ENCODE assay signal across 15 cellular contexts in the genomic region with DNA sequence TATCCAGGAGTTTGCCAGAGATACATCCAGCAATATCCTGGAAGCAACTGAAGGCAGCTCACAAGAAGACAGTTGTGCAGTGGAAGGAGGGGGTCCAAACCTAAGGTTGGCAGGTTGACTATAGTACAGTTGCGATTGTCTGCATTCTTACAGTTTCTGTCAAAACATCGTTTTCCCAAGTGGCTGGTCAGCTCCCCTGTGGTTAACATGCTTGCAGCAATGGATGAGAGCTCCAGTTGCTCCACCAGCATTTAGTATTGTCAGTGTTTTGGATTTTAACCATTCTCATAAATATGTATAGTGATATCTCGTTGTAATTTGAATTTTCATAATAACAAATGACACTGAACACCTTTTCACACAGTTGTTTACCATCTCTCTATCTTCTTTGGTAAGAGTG.
A peak's percentile ranks its signal among the peaks of the same experiment; 100 is the strongest.
DNase-seq lines count a peak whose midpoint lies in the region; ATAC-seq and TF ChIP-seq lines count a peak whose summit lies in the region.
"Had no signal": no experiment of that assay in that cellular context is flagged by ENCODE, and none has a peak within 500 bp of the region (broad histone marks: within the 10 kb centered on the region; RNA-seq: fewer than 3 reads in every experiment).

No MANE protein-coding gene starts in this region.

- H3K27ac ChIP-seq in MM.1S (ENCODE audit: low read length): peak overlapping the region; percentile 98; the same call in 1 of the 2 replicates
- H3K27ac ChIP-seq: 22Rv1, SJSA1 had no signal

- DNase-seq in T-helper 1 cell: no peak
- DNase-seq in MM.1S: no peak
- DNase-seq in central memory CD8-positive, alpha-beta T cell (ENCODE audit: low spot score in 2 of 2): no peak
- DNase-seq in stimulated activated effector memory CD8-positive, alpha-beta T cell treated with anti-CD3 and anti-CD28 coated beads, Interleukin-12 subunit alpha, Interleukin-12 subunit beta, amount 100 ng/mL, for 72 hours (ENCODE audit: low spot score in 2 of 2): no peak
- DNase-seq in hippocampal formation (lab: John Stamatoyannopoulos, UW): no peak
- DNase-seq in NCI-H82 treated with DMSO at 0.1 percent for 48 hours (lab: John Stamatoyannopoulos, UW; ENCODE audit: unreplicated experiment): no peak
- no peak for DNase-seq in NCI-H774 (lab: John Stamatoyannopoulos, UW)
- DNase-seq: KBM-7, NCI-H187 treated with DMSO at 0.1 percent for 48 hours, sigmoid colon, testis had no signal

- H3K79me2 ChIP-seq in MM.1S (ENCODE audit: low read length): peaks cover 97% of the 10 kb centered on the region

- H3K36me3 ChIP-seq in MM.1S (replicated peaks; ENCODE audit: insufficient read depth, low read length): no peaks in the 10 kb centered on the region
- H3K36me3 ChIP-seq: sigmoid colon had no signal

- H3K9me3 ChIP-seq in MM.1S (replicated peaks; ENCODE audit: insufficient read depth, low read length): no peaks in the 10 kb centered on the region
- H3K9me3 ChIP-seq: sigmoid colon, SJSA1, testis had no signal

- no peak overlapping the region for H3K9ac ChIP-seq in MM.1S (ENCODE audit: low read length)

- H4K20me1 ChIP-seq in MM.1S (ENCODE audit: insufficient read depth, low read length): no peaks in the 10 kb centered on the region

- TF ChIP-seq CTCF in MM.1S (IDR thresholded peaks at IDR 0.05; ENCODE audit: low read length): no peak

- ATAC-seq in central memory CD8-positive, alpha-beta T cell (replicated peaks; ENCODE audit: extremely low read depth, poor library complexity, severe bottlenecking): no peak
- no peak for ATAC-seq in stimulated activated effector memory CD8-positive, alpha-beta T cell treated with anti-CD3 and anti-CD28 coated beads, Interleukin-12 subunit alpha, Interleukin-12 subunit beta, amount 100 ng/mL, for 72 hours

- peak overlapping the region; percentile 48; the same call in 1 of the 2 replicates for H3K4me2 ChIP-seq in MM.1S (ENCODE audit: low read depth, low read length)

- peaks cover 100% of the 10 kb centered on the region for H3K4me1 ChIP-seq in MM.1S (ENCODE audit: low read length)

- no peak overlapping the region for H2AFZ ChIP-seq in MM.1S (ENCODE audit: low read length)

- peak overlapping the region; percentile 86 for H3K4me3 Mint-ChIP-seq in T-helper 1 cell treated with Interleukin-12 subunit alpha and Interleukin-12 subunit beta and Interleukin-4 antibody, amounts not matched to agents 30 μg/mL and 1 μg/mL, for 36 hours
- peak overlapping the region; percentile 81 for H3K4me3 Mint-ChIP-seq in central memory CD8-positive, alpha-beta T cell
- H3K4me3 Mint-ChIP-seq in stimulated activated effector memory CD8-positive, alpha-beta T cell treated with anti-CD3 and anti-CD28 coated beads, Interleukin-12 subunit alpha, Interleukin-12 subunit beta, amount 100 ng/mL, for 72 hours: peak overlapping the region; percentile 74
- H3K4me3 Mint-ChIP-seq: dendritic cell treated with granulocyte-macrophage colony-stimulating factor and Interleukin-4, amounts not matched to agents 40 ng/mL and 50 ng/mL, for 4 days had no signal

- H3K27me3 Mint-ChIP-seq in T-helper 1 cell treated with Interleukin-12 subunit alpha and Interleukin-12 subunit beta and Interleukin-4 antibody, amounts not matched to agents 30 μg/mL and 1 μg/mL, for 36 hours (ENCODE audit: low read depth): no peaks in the 10 kb centered on the region
- H3K27me3 Mint-ChIP-seq in central memory CD8-positive, alpha-beta T cell: no peaks in the 10 kb centered on the region
- H3K27me3 Mint-ChIP-seq: dendritic cell treated with granulocyte-macrophage colony-stimulating factor and Interleukin-4, amounts not matched to agents 40 ng/mL and 50 ng/mL, for 4 days had no signal

- no peaks in the 10 kb centered on the region for H3K9me2 ChIP-seq in MM.1S (replicated peaks; ENCODE audit: insufficient read depth, low read length)

- H3F3A ChIP-seq in MM.1S (ENCODE audit: insufficient read depth, low read length): peaks cover 94% of the 10 kb centered on the region

- peak overlapping the region; percentile 98 for H3K27ac Mint-ChIP-seq in T-helper 1 cell treated with Interleukin-12 subunit alpha and Interleukin-12 subunit beta and Interleukin-4 antibody, amounts not matched to agents 30 μg/mL and 1 μg/mL, for 36 hours
- H3K27ac Mint-ChIP-seq in central memory CD8-positive, alpha-beta T cell (ENCODE audit: low read depth): peak overlapping the region; percentile 95
- peak overlapping the region; percentile 99 for H3K27ac Mint-ChIP-seq in stimulated activated effector memory CD8-positive, alpha-beta T cell treated with anti-CD3 and anti-CD28 coated beads, Interleukin-12 subunit alpha, Interleukin-12 subunit beta, amount 100 ng/mL, for 72 hours
- H3K27ac Mint-ChIP-seq: dendritic cell treated with granulocyte-macrophage colony-stimulating factor and Interleukin-4, amounts not matched to agents 40 ng/mL and 50 ng/mL, for 4 days had no signal

- no peaks in the 10 kb centered on the region for H3K27me3 ChIP-seq in MM.1S (replicated peaks; ENCODE audit: insufficient read depth, low read length)
- H3K27me3 ChIP-seq: sigmoid colon, SJSA1, testis had no signal

- peaks cover 41% of the 10 kb centered on the region for H3K36me3 Mint-ChIP-seq in T-helper 1 cell treated with Interleukin-12 subunit alpha and Interleukin-12 subunit beta and Interleukin-4 antibody, amounts not matched to agents 30 μg/mL and 1 μg/mL, for 36 hours (ENCODE audit: low read depth)
- peaks cover 59% of the 10 kb centered on the region for H3K36me3 Mint-ChIP-seq in central memory CD8-positive, alpha-beta T cell (ENCODE audit: insufficient read depth)
- H3K36me3 Mint-ChIP-seq in stimulated activated effector memory CD8-positive, alpha-beta T cell treated with anti-CD3 and anti-CD28 coated beads, Interleukin-12 subunit alpha, Interleukin-12 subunit beta, amount 100 ng/mL, for 72 hours: peaks cover 95% of the 10 kb centered on the region

- H3K9me3 Mint-ChIP-seq in T-helper 1 cell treated with Interleukin-12 subunit alpha and Interleukin-12 subunit beta and Interleukin-4 antibody, amounts not matched to agents 30 μg/mL and 1 μg/mL, for 36 hours: peaks cover 5% of the 10 kb centered on the region
- H3K9me3 Mint-ChIP-seq in central memory CD8-positive, alpha-beta T cell: no peaks in the 10 kb centered on the region
- no peaks in the 10 kb centered on the region for H3K9me3 Mint-ChIP-seq in stimulated activated effector memory CD8-positive, alpha-beta T cell treated with anti-CD3 and anti-CD28 coated beads, Interleukin-12 subunit alpha, Interleukin-12 subunit beta, amount 100 ng/mL, for 72 hours
- H3K9me3 Mint-ChIP-seq: dendritic cell treated with granulocyte-macrophage colony-stimulating factor and Interleukin-4, amounts not matched to agents 40 ng/mL and 50 ng/mL, for 4 days had no signal

- H3K4me1 Mint-ChIP-seq in T-helper 1 cell treated with Interleukin-12 subunit alpha and Interleukin-12 subunit beta and Interleukin-4 antibody, amounts not matched to agents 30 μg/mL and 1 μg/mL, for 36 hours (ENCODE audit: low read depth): peaks cover 81% of the 10 kb centered on the region
- H3K4me1 Mint-ChIP-seq in central memory CD8-positive, alpha-beta T cell: peaks cover 99% of the 10 kb centered on the region
- peaks cover 100% of the 10 kb centered on the region for H3K4me1 Mint-ChIP-seq in stimulated activated effector memory CD8-positive, alpha-beta T cell treated with anti-CD3 and anti-CD28 coated beads, Interleukin-12 subunit alpha, Interleukin-12 subunit beta, amount 100 ng/mL, for 72 hours

- H3K4me3 ChIP-seq in MM.1S (ENCODE audit: low read length): no peak overlapping the region
- H3K4me3 ChIP-seq: sigmoid colon, SJSA1, testis had no signal
